Comparison of ENCODE assay signal across 17 cellular contexts in genomic region chr18:34120294-34120693, GRCh38.
"Had no signal": no experiment of that assay in that cellular context is flagged by ENCODE, and none has a peak within 500 bp of the region (broad histone marks: within the 10 kb centered on the region; RNA-seq: fewer than 3 reads in every experiment).

No MANE protein-coding gene starts in this region.

- H3K27me3 Mint-ChIP-seq: activated naive CD8-positive, alpha-beta T cell; progenitor cell of endocrine pancreas had no signal

- DNase-seq: activated CD4-positive, alpha-beta T cell treated with anti-CD3 and anti-CD28 coated beads, Interleukin-2, amount 50 U/mL, for 1 hour; activated CD8-positive, alpha-beta memory T cell treated with anti-CD3 and anti-CD28 coated beads for 24 hours; activated gamma-delta T cell treated with Interleukin-2 at 50 U/mL for 16 hours; dorsolateral prefrontal cortex; erythroblast; islet precursor cell; left lung; mesendoderm; nephron progenitor cell; occipital lobe; right cardiac atrium; spleen; stimulated activated CD4-positive, alpha-beta T cell treated with anti-CD3 and anti-CD28 coated beads, Interleukin-1b, Interleukin-23, amount 100 ng/mL, for 48 hours; T-helper 9 cell had no signal

- H3K27me3 ChIP-seq: dorsolateral prefrontal cortex, left lung, spleen had no signal

- H3K36me3 Mint-ChIP-seq: activated naive CD8-positive, alpha-beta T cell had no signal

- H3K4me1 ChIP-seq: spleen had no signal

- H3K4me3 Mint-ChIP-seq: activated naive CD8-positive, alpha-beta T cell; nephron progenitor cell had no signal

- ATAC-seq: right cardiac atrium had no signal

- H3K4me3 ChIP-seq: dorsolateral prefrontal cortex, left lung, spleen, thoracic aorta had no signal

- H3K36me3 ChIP-seq: left lung, spleen, thoracic aorta had no signal

- H3K27ac ChIP-seq: dorsolateral prefrontal cortex, left lung, spleen, thoracic aorta had no signal

- H3K27ac Mint-ChIP-seq: activated naive CD8-positive, alpha-beta T cell; nephron progenitor cell; progenitor cell of endocrine pancreas had no signal

- H3K9me3 ChIP-seq: left lung, spleen, thoracic aorta had no signal
